2 cellular contexts compared by ENCODE assay signal in genomic region chr15:80596521-80596976, GRCh38.
TF ChIP-seq lines count a peak whose summit lies in the region.

No MANE protein-coding gene starts in this region.

TF ChIP-seq in A549, 52 proteins besides CTCF, POLR2A, EP300 and RAD21:
- TF ChIP-seq CBX2 (IDR thresholded peaks at IDR 0.05; ENCODE audit: borderline replicate concordance, low read depth) (no peak), ESRRA (IDR thresholded peaks at IDR 0.05; ENCODE audit: borderline replicate concordance, low read length) (no peak), NPAS2 (CRISPR knock-in tag; IDR thresholded peaks at IDR 0.05; ENCODE audit: borderline replicate concordance) (no peak), USF2 (IDR thresholded peaks at IDR 0.05) (no peak), FOSL2 (IDR thresholded peaks at IDR 0.05) (peak; percentile 46), FOSL2 (CRISPR knock-in tag; IDR thresholded peaks at IDR 0.05) (peak; percentile 62), GATA3 (IDR thresholded peaks at IDR 0.05; ENCODE audit: borderline replicate concordance) (peak; percentile 23; the same call in 1 of the 2 replicates), MAZ (IDR thresholded peaks at IDR 0.05; ENCODE audit: borderline replicate concordance, low read depth, low read length) (0 out of 2 replicates have a peak, but pooled peaks have one; percentile 18), MAX (IDR thresholded peaks at IDR 0.05) (no peak), RARB (CRISPR knock-in tag; IDR thresholded peaks at IDR 0.05) (no peak)

TF ChIP-seq in IMR-90, 13 proteins besides CTCF, POLR2A, EP300 and RAD21:
- TF ChIP-seq FOS (IDR thresholded peaks at IDR 0.05; ENCODE audit: low read depth, low read length), result no peak
- no peak for TF ChIP-seq RFX5 (IDR thresholded peaks at IDR 0.05; ENCODE audit: low read depth, low read length)
- TF ChIP-seq CHD1 (IDR thresholded peaks at IDR 0.05; ENCODE audit: low read depth, low read length), result no peak
- TF ChIP-seq NFE2L2 (IDR thresholded peaks at IDR 0.05; ENCODE audit: low read depth, low read length), result no peak
- no peak for TF ChIP-seq MAZ (IDR thresholded peaks at IDR 0.05; ENCODE audit: borderline replicate concordance, low read depth, low read length)
- no peak for TF ChIP-seq MXI1 (IDR thresholded peaks at IDR 0.05; ENCODE audit: borderline replicate concordance, low read depth, low read length)
- no peak for TF ChIP-seq ELK1 (IDR thresholded peaks at IDR 0.05; ENCODE audit: borderline replicate concordance, low read depth, low read length)
- no peak for TF ChIP-seq CEBPB (IDR thresholded peaks at IDR 0.05; ENCODE audit: low read depth, low read length)
- no peak for TF ChIP-seq SMC3 (IDR thresholded peaks at IDR 0.05; ENCODE audit: low read depth, low read length)
- TF ChIP-seq RCOR1 (IDR thresholded peaks at IDR 0.05; ENCODE audit: insufficient replicate concordance, low read length), result no peak
